29 cellular contexts compared by ENCODE assay signal in the genomic region with DNA sequence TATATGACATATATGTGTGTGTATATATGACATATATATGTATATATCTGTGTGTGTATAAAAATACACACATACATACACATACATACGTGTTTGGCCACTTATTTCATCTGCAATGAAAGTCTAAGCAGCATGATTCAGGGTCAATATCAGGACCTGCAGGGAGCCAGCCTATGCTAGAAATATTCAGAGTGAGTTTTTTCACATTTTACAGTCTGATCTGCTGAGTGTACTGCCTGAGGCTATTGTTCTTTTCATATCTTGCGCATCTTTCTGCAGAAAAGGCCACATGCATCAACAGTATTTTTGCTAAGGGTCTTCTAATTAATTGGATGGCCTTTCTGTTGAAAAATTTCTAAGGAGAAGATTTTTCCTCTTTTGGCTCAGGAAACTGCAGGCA.
"Had no signal": no experiment of that assay in that cellular context is flagged by ENCODE, and none has a peak within 500 bp of the region (broad histone marks: within the 10 kb centered on the region; RNA-seq: fewer than 3 reads in every experiment).

No MANE protein-coding gene starts in this region.

- DNase-seq: activated B cell treated with CpG ODN at 0.5 μM for 24 hours; activated CD4-positive, alpha-beta T cell treated with anti-CD3 and anti-CD28 coated beads for 48 hours; activated CD4-positive, alpha-beta T cell treated with anti-CD3 and anti-CD28 coated beads, Interleukin-2, amount 50 U/mL, for 1 hour; activated CD4-positive, alpha-beta T cell treated with anti-CD3 and anti-CD28 coated beads, Interleukin-2, amount 50 U/mL, for 48 hours; activated CD8-positive, alpha-beta memory T cell treated with anti-CD3 and anti-CD28 coated beads for 24 hours; activated CD8-positive, alpha-beta T cell treated with anti-CD3 and anti-CD28 coated beads for 36 hours; activated effector memory CD4-positive, alpha-beta T cell treated with Interleukin-2 at 50 U/mL for 16 hours; activated gamma-delta T cell treated with Interleukin-2 at 50 U/mL for 16 hours; activated naive CD4-positive, alpha-beta T cell treated with anti-CD3 and anti-CD28 coated beads, Interleukin-2, amount 50 U/mL, for 16 hours; activated naive CD4-positive, alpha-beta T cell treated with Interleukin-2 at 50 U/mL for 16 hours; activated T-cell treated with anti-CD3 and anti-CD28 coated beads, Interleukin-2, amount 50 U/mL, for 4 hours; amniotic stem cell; anterior cingulate cortex; brain microvascular endothelial cell; caudate nucleus; cortex of kidney; dermis blood vessel endothelial cell; effector CD8-positive, alpha-beta T cell; esophagus squamous epithelium; foreskin melanocyte; heart right ventricle; T-helper 9 cell; WERI-Rb-1 had no signal

- H3K27ac ChIP-seq: brain microvascular endothelial cell, epithelial cell of prostate, esophagus squamous epithelium, gastroesophageal sphincter, heart right ventricle, WERI-Rb-1 had no signal

- H3K36me3 ChIP-seq: brain microvascular endothelial cell, esophagus squamous epithelium, gastroesophageal sphincter, heart right ventricle, WERI-Rb-1 had no signal

- H3K9me3 ChIP-seq: esophagus squamous epithelium, gastroesophageal sphincter, heart right ventricle had no signal

- H3K27me3 ChIP-seq: brain microvascular endothelial cell, esophagus squamous epithelium, gastroesophageal sphincter, heart right ventricle had no signal

- H3K4me1 ChIP-seq: esophagus squamous epithelium, gastroesophageal sphincter, heart right ventricle had no signal

- FAIRE-seq: astrocyte, colon, endometrium, endothelial cell of umbilical vein had no signal

- H3K4me3 ChIP-seq: esophagus squamous epithelium, gastroesophageal sphincter, heart right ventricle had no signal
